In the genomic region with DNA sequence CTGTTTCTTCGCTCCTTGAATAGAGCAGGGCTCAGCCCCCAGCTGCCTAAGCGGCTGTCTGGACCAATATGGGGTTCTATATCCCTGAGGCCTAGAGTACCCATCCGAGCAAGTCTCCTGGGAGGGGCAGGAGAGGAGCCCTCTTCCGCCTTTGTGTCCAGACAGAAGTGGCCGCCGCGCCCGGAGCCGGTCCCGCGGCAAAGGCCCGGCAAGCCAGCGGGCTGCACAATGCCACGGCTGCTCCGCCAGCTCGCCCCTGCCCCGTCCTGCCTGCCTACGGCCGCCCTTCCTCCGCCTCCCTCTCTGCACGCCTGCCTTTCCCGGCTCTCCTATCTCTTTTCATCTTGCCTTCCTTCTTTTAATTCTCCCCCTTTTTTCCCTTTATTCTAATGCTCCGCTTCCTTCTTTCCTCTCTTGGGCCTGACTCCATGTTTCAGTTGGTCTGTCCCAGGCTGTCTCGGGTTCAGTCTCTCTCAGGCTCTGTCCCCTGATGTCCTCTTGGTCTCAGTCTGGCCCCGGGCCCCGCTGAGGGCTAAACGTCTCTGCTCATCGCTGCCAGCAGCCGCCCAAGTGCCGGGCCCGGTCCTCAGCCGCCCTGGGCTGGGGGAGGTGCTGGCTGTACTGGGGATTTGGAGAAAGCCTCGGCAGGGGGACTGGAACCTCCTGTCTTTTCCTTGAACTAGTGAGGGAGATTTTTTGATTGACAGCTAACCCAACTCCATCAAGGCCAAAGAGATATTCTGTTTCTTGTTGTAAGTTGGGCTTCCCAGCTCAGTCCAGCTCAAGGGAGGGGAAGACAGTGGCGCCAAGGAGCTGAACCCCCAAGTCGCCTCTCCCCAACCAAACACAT, we compare ENCODE assay signal across 17 cellular contexts. TPM values are rescaled to one million over a fixed set of nuclear protein-coding genes. Genes with fewer than 3 reads are reported as not detected.
DNase-seq lines count a peak whose midpoint lies in the region; ATAC-seq and TF ChIP-seq lines count a peak whose summit lies in the region.
"Had no signal": no experiment of that assay in that cellular context is flagged by ENCODE, and none has a peak within 500 bp of the region (broad histone marks: within the 10 kb centered on the region; RNA-seq: fewer than 3 reads in every experiment).

No MANE protein-coding gene starts in this region.

- peak overlapping the region; percentile 98 for H3K27ac ChIP-seq in subcutaneous abdominal adipose tissue (ENCODE audit: low read depth, low read length)
- H3K27ac ChIP-seq: ascending aorta, dorsolateral prefrontal cortex had no signal

- TF ChIP-seq CTCF in brain (conservative IDR thresholded peaks at IDR 0.05) = no peak
- no peak for TF ChIP-seq CTCF in mucosa of descending colon (IDR thresholded peaks at IDR 0.05)

- H3K4me1 ChIP-seq in mucosa of descending colon (ENCODE audit: low read depth) = peaks cover 32% of the 10 kb centered on the region
- H3K4me1 ChIP-seq in subcutaneous abdominal adipose tissue (ENCODE audit: control insufficient read depth in 5 of 5, insufficient read depth in 5 of 5, low read length in 5 of 5) = peaks cover 3 to 91% (median 83%) of the 10 kb centered on the region in 5 donors

- H3K9me3 Mint-ChIP-seq in T-helper 1 cell treated with Interleukin-12 subunit alpha and Interleukin-12 subunit beta and Interleukin-4 antibody, amounts not matched to agents 30 μg/mL and 1 μg/mL, for 36 hours = no peaks in the 10 kb centered on the region
- peaks cover 0 to 6% (median 0%) of the 10 kb centered on the region in 5 experiments for H3K9me3 Mint-ChIP-seq in brain
- H3K9me3 Mint-ChIP-seq: activated CD4-positive, alpha-beta T cell treated with anti-CD3 and anti-CD28 coated beads, Interleukin-2, amount 10 ng/mL, durations not matched to agents 24 days and 14 days had no signal

- ATAC-seq in mucosa of descending colon (peak; percentile 8), HG03045 (IDR thresholded peaks at IDR 0.05; ENCODE audit: unreplicated experiment) (no peak), HG03139 (IDR thresholded peaks at IDR 0.05; ENCODE audit: unreplicated experiment) (no peak)
- ATAC-seq: HepG2, left cardiac atrium, sciatic nerve had no signal

- H3K9ac ChIP-seq in subcutaneous abdominal adipose tissue (ENCODE audit: low read length in 5 of 5) = peak overlapping the region; percentile 45 to 93 (median 77)

- peaks cover 15% of the 10 kb centered on the region for H3K4me1 Mint-ChIP-seq in T-helper 1 cell treated with Interleukin-12 subunit alpha and Interleukin-12 subunit beta and Interleukin-4 antibody, amounts not matched to agents 30 μg/mL and 1 μg/mL, for 36 hours (ENCODE audit: low read depth)
- peaks cover 23% of the 10 kb centered on the region for H3K4me1 Mint-ChIP-seq in brain

- DNase-seq in T-helper 1 cell (no peak), mucosa of descending colon (peak in 1 of 3 donors; percentile 22), NCI-H446 treated with DMSO at 0.1 percent for 48 hours (lab: John Stamatoyannopoulos, UW) (no peak)
- DNase-seq: activated CD4-positive, alpha-beta T cell treated with anti-CD3 and anti-CD28 coated beads, Interleukin-2, amount 10 ng/mL, durations not matched to agents 24 days and 14 days; dorsolateral prefrontal cortex; left cardiac atrium; NCI-H1092 treated with DMSO at 0.1 percent for 48 hours; NCI-H446 had no signal

- intact Hi-C loops in mucosa of descending colon (cut with DNase I, micrococcal nuclease) = no loop called here

- H3K4me3 Mint-ChIP-seq in T-helper 1 cell treated with Interleukin-12 subunit alpha and Interleukin-12 subunit beta and Interleukin-4 antibody, amounts not matched to agents 30 μg/mL and 1 μg/mL, for 36 hours = peak overlapping the region; percentile 11
- H3K4me3 Mint-ChIP-seq in brain = peak overlapping the region in 4 of 5 experiments; percentile 49 to 95 (median 75)
- H3K4me3 Mint-ChIP-seq: activated CD4-positive, alpha-beta T cell treated with anti-CD3 and anti-CD28 coated beads, Interleukin-2, amount 10 ng/mL, durations not matched to agents 24 days and 14 days had no signal

- peaks cover 5% of the 10 kb centered on the region for H3K36me3 Mint-ChIP-seq in T-helper 1 cell treated with Interleukin-12 subunit alpha and Interleukin-12 subunit beta and Interleukin-4 antibody, amounts not matched to agents 30 μg/mL and 1 μg/mL, for 36 hours (ENCODE audit: low read depth)
- no peaks in the 10 kb centered on the region for H3K36me3 Mint-ChIP-seq in brain

- H3K27me3 ChIP-seq in subcutaneous abdominal adipose tissue (ENCODE audit: control insufficient read depth in 5 of 5, insufficient read depth in 4 of 5, low read length in 5 of 5) = peaks cover 0 to 52% (median 30%) of the 10 kb centered on the region in 5 donors

- peaks cover 96% of the 10 kb centered on the region for H3K27me3 Mint-ChIP-seq in T-helper 1 cell treated with Interleukin-12 subunit alpha and Interleukin-12 subunit beta and Interleukin-4 antibody, amounts not matched to agents 30 μg/mL and 1 μg/mL, for 36 hours (ENCODE audit: low read depth)
- H3K27me3 Mint-ChIP-seq in brain = peaks cover 100% of the 10 kb centered on the region

- no peak overlapping the region for H3K4me3 ChIP-seq in mucosa of descending colon
- H3K4me3 ChIP-seq in subcutaneous abdominal adipose tissue (ENCODE audit: low read depth in 1 of 5, low read length in 5 of 5) = peak overlapping the region; percentile 59 to 78 (median 78)
- H3K4me3 ChIP-seq: ascending aorta, dorsolateral prefrontal cortex had no signal

- no peak overlapping the region for H3K27ac Mint-ChIP-seq in T-helper 1 cell treated with Interleukin-12 subunit alpha and Interleukin-12 subunit beta and Interleukin-4 antibody, amounts not matched to agents 30 μg/mL and 1 μg/mL, for 36 hours
- peak overlapping the region in 3 of 5 experiments; percentile 60 to 97 (median 94) for H3K27ac Mint-ChIP-seq in brain
- H3K27ac Mint-ChIP-seq: activated CD4-positive, alpha-beta T cell treated with anti-CD3 and anti-CD28 coated beads, Interleukin-2, amount 10 ng/mL, durations not matched to agents 24 days and 14 days had no signal

- H3K9me3 ChIP-seq in mucosa of descending colon (no peaks in the 10 kb centered on the region), subcutaneous abdominal adipose tissue (ENCODE audit: control insufficient read depth in 5 of 5, low read length in 5 of 5) (no peaks in the 10 kb centered on the region)
- H3K9me3 ChIP-seq: ascending aorta had no signal

- H3K36me3 ChIP-seq in mucosa of descending colon (ENCODE audit: low read depth) (no peaks in the 10 kb centered on the region), subcutaneous abdominal adipose tissue (ENCODE audit: control insufficient read depth in 5 of 5, insufficient read depth in 5 of 5, low read length in 5 of 5) (no peaks in the 10 kb centered on the region)
- H3K36me3 ChIP-seq: ascending aorta had no signal

RNA-seq across cellular contexts. Expression of a gene that starts 2.4 kb away (rescaled TPM):
- not detected for polyA plus RNA-seq in brain (ENCODE audit: insufficient read depth, low read depth, low replicate concordance)
- not detected for total RNA-seq in mucosa of descending colon
- total RNA-seq: activated CD4-positive, alpha-beta T cell treated with anti-CD3 and anti-CD28 coated beads, Interleukin-2, amount 10 ng/mL, durations not matched to agents 24 days and 14 days; dorsolateral prefrontal cortex; left cardiac atrium; T-helper 1 cell treated with Interleukin-12 subunit alpha and Interleukin-12 subunit beta and Interleukin-4 antibody, amounts not matched to agents 30 ng/mL and 1 ng/mL, for 36 hours had no signal

RNA-seq across cellular contexts. Expression of a gene that starts 11.2 kb away (rescaled TPM):
- polyA plus RNA-seq in brain (ENCODE audit: insufficient read depth, low read depth, low replicate concordance) = not detected
- not detected for total RNA-seq in mucosa of descending colon
- total RNA-seq: activated CD4-positive, alpha-beta T cell treated with anti-CD3 and anti-CD28 coated beads, Interleukin-2, amount 10 ng/mL, durations not matched to agents 24 days and 14 days; dorsolateral prefrontal cortex; HepG2; left cardiac atrium; T-helper 1 cell treated with Interleukin-12 subunit alpha and Interleukin-12 subunit beta and Interleukin-4 antibody, amounts not matched to agents 30 ng/mL and 1 ng/mL, for 36 hours had no signal

RNA-seq across cellular contexts. Expression of a gene that starts 12.6 kb away (rescaled TPM):
- not detected for polyA plus RNA-seq in brain (ENCODE audit: insufficient read depth, low read depth, low replicate concordance)
- not detected for total RNA-seq in mucosa of descending colon
- total RNA-seq: activated CD4-positive, alpha-beta T cell treated with anti-CD3 and anti-CD28 coated beads, Interleukin-2, amount 10 ng/mL, durations not matched to agents 24 days and 14 days; ascending aorta; HepG2; left cardiac atrium; T-helper 1 cell treated with Interleukin-12 subunit alpha and Interleukin-12 subunit beta and Interleukin-4 antibody, amounts not matched to agents 30 ng/mL and 1 ng/mL, for 36 hours had no signal
- polyA plus RNA-seq: HepG2 had no signal

RNA-seq across cellular contexts. Expression of a gene that starts 22.8 kb away (rescaled TPM):
- not detected for polyA plus RNA-seq in brain (ENCODE audit: insufficient read depth, low read depth, low replicate concordance)
- not detected for total RNA-seq in mucosa of descending colon
- total RNA-seq: activated CD4-positive, alpha-beta T cell treated with anti-CD3 and anti-CD28 coated beads, Interleukin-2, amount 10 ng/mL, durations not matched to agents 24 days and 14 days; ascending aorta; dorsolateral prefrontal cortex; HepG2; left cardiac atrium; T-helper 1 cell treated with Interleukin-12 subunit alpha and Interleukin-12 subunit beta and Interleukin-4 antibody, amounts not matched to agents 30 ng/mL and 1 ng/mL, for 36 hours had no signal
- polyA plus RNA-seq: HepG2 had no signal

RNA-seq across cellular contexts. Expression of a gene that starts 24.6 kb away (rescaled TPM):
- polyA plus RNA-seq in brain (ENCODE audit: insufficient read depth, low read depth, low replicate concordance) = not detected
- total RNA-seq in mucosa of descending colon = not detected
- total RNA-seq: activated CD4-positive, alpha-beta T cell treated with anti-CD3 and anti-CD28 coated beads, Interleukin-2, amount 10 ng/mL, durations not matched to agents 24 days and 14 days; dorsolateral prefrontal cortex; HepG2; left cardiac atrium; T-helper 1 cell treated with Interleukin-12 subunit alpha and Interleukin-12 subunit beta and Interleukin-4 antibody, amounts not matched to agents 30 ng/mL and 1 ng/mL, for 36 hours had no signal
- polyA plus RNA-seq: HepG2 had no signal
